In the genomic region with DNA sequence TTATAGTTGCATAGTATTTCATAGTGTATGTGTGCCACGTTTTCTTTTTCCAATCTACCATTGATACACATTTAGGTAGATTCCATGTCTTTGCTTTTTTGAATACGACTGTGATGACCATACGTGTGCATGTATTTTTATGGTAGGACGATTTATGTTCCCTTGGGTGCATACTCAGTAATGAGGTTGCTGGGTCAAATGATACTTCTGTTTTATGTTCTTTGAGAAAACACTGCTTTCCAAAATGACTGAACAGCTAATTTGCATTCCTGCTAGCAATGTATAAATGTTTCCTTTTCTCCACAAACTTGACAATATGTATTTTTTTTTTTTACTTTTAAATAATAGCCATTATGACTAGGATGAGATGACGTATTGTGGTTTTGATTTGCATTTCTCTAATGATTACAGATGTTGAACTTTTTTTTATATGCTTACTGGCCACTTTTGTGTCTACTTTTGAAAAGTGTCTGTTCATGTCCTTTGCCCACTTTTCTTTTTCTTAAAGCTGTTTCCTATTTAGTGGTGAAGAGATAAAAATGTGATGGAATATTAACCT, we compare ENCODE assay signal across 29 cellular contexts.
"Had no signal": no experiment of that assay in that cellular context is flagged by ENCODE, and none has a peak within 500 bp of the region (broad histone marks: within the 10 kb centered on the region; RNA-seq: fewer than 3 reads in every experiment).

No MANE protein-coding gene starts in this region.

- H3K36me3 ChIP-seq: adrenal gland, colonic mucosa, esophagus squamous epithelium, gastroesophageal sphincter, heart right ventricle had no signal

- DNase-seq: activated CD4-positive, alpha-beta memory T cell treated with anti-CD3 and anti-CD28 coated beads, Interleukin-2, amount 10 ng/mL, durations not matched to agents 7 days and 5 days; activated CD4-positive, alpha-beta T cell treated with anti-CD3 and anti-CD28 coated beads for 36 hours; activated CD4-positive, alpha-beta T cell treated with anti-CD3 and anti-CD28 coated beads, Interleukin-2, amount 10 ng/mL, durations not matched to agents 24 days and 14 days; activated CD4-positive, CD25-positive, alpha-beta regulatory T cell; activated CD4-positive, CD25-positive, alpha-beta regulatory T cell treated with anti-CD3 and anti-CD28 coated beads, Interleukin-2, amount 50 U/mL, for 72 hours; activated CD8-positive, alpha-beta memory T cell treated with anti-CD3 and anti-CD28 coated beads, Interleukin-2, amount 50 U/mL, for 48 hours; activated gamma-delta T cell treated with Interleukin-2 at 50 U/mL for 16 hours; activated naive CD4-positive, alpha-beta T cell treated with anti-CD3 and anti-CD28 coated beads, Interleukin-2, amount 50 U/mL, for 16 hours; activated naive CD4-positive, alpha-beta T cell treated with Interleukin-2 at 50 U/mL for 16 hours; activated T-cell treated with anti-CD3 and anti-CD28 coated beads for 4 hours; activated T-cell treated with anti-CD3 and anti-CD28 coated beads, Interleukin-2, amount 50 U/mL, for 24 hours; activated T-cell treated with anti-CD3 and anti-CD28 coated beads, Interleukin-2, amount 50 U/mL, for 72 hours; adrenal gland; amygdala; aorta; body of pancreas; caudate nucleus; colonic mucosa; effector CD8-positive, alpha-beta T cell; esophagus squamous epithelium; foreskin melanocyte; heart right ventricle; T-helper 2 cell had no signal

- H3K9me3 ChIP-seq: adrenal gland, body of pancreas, colonic mucosa had no signal

- H3K4me3 Mint-ChIP-seq: activated CD4-positive, alpha-beta memory T cell treated with anti-CD3 and anti-CD28 coated beads, Interleukin-2, amount 10 ng/mL, durations not matched to agents 7 days and 5 days; activated CD4-positive, alpha-beta T cell treated with anti-CD3 and anti-CD28 coated beads for 36 hours; activated CD4-positive, alpha-beta T cell treated with anti-CD3 and anti-CD28 coated beads, Interleukin-2, amount 10 ng/mL, durations not matched to agents 24 days and 14 days; activated naive CD8-positive, alpha-beta T cell; activated T-cell treated with anti-CD3 and anti-CD28 coated beads, Interleukin-2, amount 50 U/mL, for 24 hours; activated T-cell treated with anti-CD3 and anti-CD28 coated beads, Interleukin-2, amount 50 U/mL, for 72 hours had no signal

- H3K27me3 Mint-ChIP-seq: activated CD4-positive, alpha-beta memory T cell treated with anti-CD3 and anti-CD28 coated beads, Interleukin-2, amount 10 ng/mL, durations not matched to agents 7 days and 5 days; activated CD4-positive, alpha-beta T cell treated with anti-CD3 and anti-CD28 coated beads for 36 hours; activated CD4-positive, alpha-beta T cell treated with anti-CD3 and anti-CD28 coated beads, Interleukin-2, amount 10 ng/mL, durations not matched to agents 24 days and 14 days; activated naive CD8-positive, alpha-beta T cell; activated T-cell treated with anti-CD3 and anti-CD28 coated beads, Interleukin-2, amount 50 U/mL, for 24 hours had no signal

- H3K27ac Mint-ChIP-seq: activated CD4-positive, alpha-beta memory T cell treated with anti-CD3 and anti-CD28 coated beads, Interleukin-2, amount 10 ng/mL, durations not matched to agents 7 days and 5 days; activated CD4-positive, alpha-beta T cell treated with anti-CD3 and anti-CD28 coated beads for 36 hours; activated CD4-positive, alpha-beta T cell treated with anti-CD3 and anti-CD28 coated beads, Interleukin-2, amount 10 ng/mL, durations not matched to agents 24 days and 14 days; activated naive CD8-positive, alpha-beta T cell; activated T-cell treated with anti-CD3 and anti-CD28 coated beads, Interleukin-2, amount 50 U/mL, for 24 hours; activated T-cell treated with anti-CD3 and anti-CD28 coated beads, Interleukin-2, amount 50 U/mL, for 72 hours had no signal

- ATAC-seq: activated CD4-positive, alpha-beta T cell treated with anti-CD3 and anti-CD28 coated beads for 36 hours; activated T-cell treated with anti-CD3 and anti-CD28 coated beads, Interleukin-2, amount 50 U/mL, for 72 hours; body of pancreas; gastroesophageal sphincter; heart right ventricle had no signal

- H2AFZ ChIP-seq: hepatocyte had no signal

- H3K79me2 ChIP-seq: hepatocyte had no signal

- H3K27ac ChIP-seq: adrenal gland, body of pancreas, colonic mucosa, epithelial cell of prostate, esophagus squamous epithelium, gastroesophageal sphincter, heart right ventricle, hepatocyte had no signal

- FAIRE-seq: endometrium, endothelial cell of umbilical vein had no signal

- H3K4me1 ChIP-seq: adrenal gland, body of pancreas, colonic mucosa, esophagus squamous epithelium, gastroesophageal sphincter, heart right ventricle had no signal

- H3K4me3 ChIP-seq: adrenal gland, body of pancreas, colonic mucosa, esophagus squamous epithelium, gastroesophageal sphincter, heart right ventricle, hepatocyte had no signal

- H3K36me3 Mint-ChIP-seq: activated naive CD8-positive, alpha-beta T cell had no signal

- H3K4me2 ChIP-seq: hepatocyte had no signal

- H3K4me1 Mint-ChIP-seq: activated CD4-positive, alpha-beta memory T cell treated with anti-CD3 and anti-CD28 coated beads, Interleukin-2, amount 10 ng/mL, durations not matched to agents 7 days and 5 days; activated CD4-positive, alpha-beta T cell treated with anti-CD3 and anti-CD28 coated beads for 36 hours; activated CD4-positive, alpha-beta T cell treated with anti-CD3 and anti-CD28 coated beads, Interleukin-2, amount 10 ng/mL, durations not matched to agents 24 days and 14 days had no signal

- H3K27me3 ChIP-seq: adrenal gland, body of pancreas, colonic mucosa, esophagus squamous epithelium, gastroesophageal sphincter, heart right ventricle, hepatocyte had no signal
